ENCODE assay signal across 9 cellular contexts in the genomic region with DNA sequence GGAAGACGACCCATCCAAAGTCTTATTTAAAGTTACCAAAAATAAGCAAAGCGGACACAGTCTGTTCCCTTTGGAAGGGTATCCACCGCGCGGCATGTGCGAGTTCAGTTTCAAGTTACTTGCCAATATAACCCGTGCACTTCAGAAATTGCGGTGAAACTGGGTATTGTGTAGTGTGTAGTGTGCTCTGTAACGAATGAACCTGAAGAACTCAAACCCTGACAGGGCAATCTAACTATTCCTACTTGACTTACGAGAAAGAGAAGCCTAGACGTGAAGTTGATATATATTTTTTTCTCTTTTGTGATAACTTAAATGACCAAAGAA. TPM values are rescaled to one million over a fixed set of nuclear protein-coding genes. Genes with fewer than 3 reads are reported as not detected.
A peak's percentile ranks its signal among the peaks of the same experiment; 100 is the strongest.
DNase-seq lines count a peak whose midpoint lies in the region; ATAC-seq, FAIRE-seq and TF ChIP-seq lines count a peak whose summit lies in the region.
"Had no signal": no experiment of that assay in that cellular context is flagged by ENCODE, and none has a peak within 500 bp of the region (broad histone marks: within the 10 kb centered on the region; RNA-seq: fewer than 3 reads in every experiment).

No MANE protein-coding gene starts in this region.

- H3K27ac ChIP-seq in cardiac muscle cell (no peak overlapping the region), kidney (ENCODE audit: low read depth in 2 of 2, low read length in 2 of 2) (no peak overlapping the region), thoracic aorta (peak overlapping the region; percentile 97 to 98)

- intact Hi-C loops in Right ventricle myocardium superior (cut with DNase I) (no loop called here), kidney (cut with DNase I) (no loop called here)
- intact Hi-C loops in activated T-helper 2 cell treated with anti-CD3 and anti-CD28 coated beads, Interferon-gamma antibody, Interleukin-2, Interleukin-4, amounts not matched to agents 10 μg/mL and 5 μg/mL and 100 μg/mL, durations not matched to agents 14 hours and 24 hours and 36 hours (cut with micrococcal nuclease) = loop anchor here (1.0 to 5.0 kb wide), 6 partner anchors 172 to 1309 kb away; a partner anchor contains a TSS

- peak overlapping the region; percentile 86 for H3K4me3 Mint-ChIP-seq in activated T-helper 2 cell treated with anti-CD3 and anti-CD28 coated beads, Interferon-gamma antibody, Interleukin-2, Interleukin-4, amounts not matched to agents 10 μg/mL and 5 μg/mL and 100 μg/mL, durations not matched to agents 14 hours and 24 hours and 36 hours (ENCODE audit: low read depth)

- H3K27me3 ChIP-seq in cardiac muscle cell = no peaks in the 10 kb centered on the region
- H3K27me3 ChIP-seq in thoracic aorta (replicated peaks; ENCODE audit: insufficient read depth) = no peaks in the 10 kb centered on the region

- TF ChIP-seq CTCF in cardiac muscle cell (IDR thresholded peaks at IDR 0.05; ENCODE audit: low read depth, low read length) (no peak), kidney (IDR thresholded peaks at IDR 0.05; ENCODE audit: borderline replicate concordance, extremely low read depth, insufficient read depth) (no peak), thoracic aorta (IDR thresholded peaks at IDR 0.05) (no peak)

- H3K4me1 Mint-ChIP-seq in activated T-helper 2 cell treated with anti-CD3 and anti-CD28 coated beads, Interferon-gamma antibody, Interleukin-2, Interleukin-4, amounts not matched to agents 10 μg/mL and 5 μg/mL and 100 μg/mL, durations not matched to agents 14 hours and 24 hours and 36 hours (ENCODE audit: low read depth) = peaks cover 53% of the 10 kb centered on the region

- H3K36me3 Mint-ChIP-seq in activated T-helper 2 cell treated with anti-CD3 and anti-CD28 coated beads, Interferon-gamma antibody, Interleukin-2, Interleukin-4, amounts not matched to agents 10 μg/mL and 5 μg/mL and 100 μg/mL, durations not matched to agents 14 hours and 24 hours and 36 hours (ENCODE audit: low read depth) = peaks cover 10% of the 10 kb centered on the region

- H3K9me3 ChIP-seq in cardiac muscle cell (ENCODE audit: low read depth) (no peaks in the 10 kb centered on the region), kidney (ENCODE audit: control insufficient read depth in 1 of 2, low read length in 2 of 2) (peaks cover 0 to 3% of the 10 kb centered on the region in 2 donors), thoracic aorta (no peaks in the 10 kb centered on the region)

- DNase-seq in cardiac muscle cell (ENCODE audit: low read depth in 1 of 2, low spot score in 1 of 2) (no peak), Right ventricle myocardium superior (no peak), kidney (no peak), thoracic aorta (ENCODE audit: low spot score) (no peak), NCI-H1436 (lab: John Stamatoyannopoulos, UW) (no peak), DMS114 treated with DMSO at 0.1 percent for 48 hours (lab: John Stamatoyannopoulos, UW; ENCODE audit: unreplicated experiment) (no peak)
- DNase-seq in activated T-helper 2 cell treated with anti-CD3 and anti-CD28 coated beads, Interferon-gamma antibody, Interleukin-2, Interleukin-4, amounts not matched to agents 10 μg/mL and 5 μg/mL and 100 μg/mL, durations not matched to agents 14 hours and 24 hours and 36 hours (ENCODE audit: low spot score) = no peak

- H3K4me3 ChIP-seq in cardiac muscle cell (peak overlapping the region; percentile 89), kidney (ENCODE audit: low read length in 2 of 2) (peak overlapping the region; percentile 76 to 79), thoracic aorta (peak overlapping the region; percentile 96)

- no peaks in the 10 kb centered on the region for H3K36me3 ChIP-seq in cardiac muscle cell
- H3K36me3 ChIP-seq in kidney (ENCODE audit: control insufficient read depth in 1 of 2, insufficient read depth in 2 of 2, low read length in 2 of 2) = no peaks in the 10 kb centered on the region
- H3K36me3 ChIP-seq in thoracic aorta = no peaks in the 10 kb centered on the region

- peak overlapping the region; percentile 30 to 86 for H3K9ac ChIP-seq in kidney (ENCODE audit: low read length in 2 of 2)

- no peaks in the 10 kb centered on the region for H3K27me3 Mint-ChIP-seq in activated T-helper 2 cell treated with anti-CD3 and anti-CD28 coated beads, Interferon-gamma antibody, Interleukin-2, Interleukin-4, amounts not matched to agents 10 μg/mL and 5 μg/mL and 100 μg/mL, durations not matched to agents 14 hours and 24 hours and 36 hours (ENCODE audit: low read depth)

- peak overlapping the region; percentile 88 for H3K27ac Mint-ChIP-seq in activated T-helper 2 cell treated with anti-CD3 and anti-CD28 coated beads, Interferon-gamma antibody, Interleukin-2, Interleukin-4, amounts not matched to agents 10 μg/mL and 5 μg/mL and 100 μg/mL, durations not matched to agents 14 hours and 24 hours and 36 hours

- no peak for FAIRE-seq in kidney (lab: Jason Lieb, UNC)
- FAIRE-seq: colon had no signal

- H3K4me1 ChIP-seq in cardiac muscle cell (ENCODE audit: low read depth) (no peaks in the 10 kb centered on the region), kidney (ENCODE audit: control insufficient read depth in 1 of 2, insufficient read depth in 1 of 2, low read depth in 1 of 2, low read length in 2 of 2) (peaks cover 9 to 15% of the 10 kb centered on the region in 2 donors), thoracic aorta (ENCODE audit: control insufficient read depth in 1 of 2, low read depth in 2 of 2) (peaks cover 31 to 39% of the 10 kb centered on the region in 2 donors)

- no peak for ATAC-seq in Right ventricle myocardium superior (ENCODE audit: poor library complexity)
- ATAC-seq in thoracic aorta (ENCODE audit: insufficient number of reproducible peaks, low FRiP score, low read depth) = no peak
- ATAC-seq in HG02798 (IDR thresholded peaks at IDR 0.05; ENCODE audit: poor library complexity, unreplicated experiment) = no peak

- H3K9me3 Mint-ChIP-seq in activated T-helper 2 cell treated with anti-CD3 and anti-CD28 coated beads, Interferon-gamma antibody, Interleukin-2, Interleukin-4, amounts not matched to agents 10 μg/mL and 5 μg/mL and 100 μg/mL, durations not matched to agents 14 hours and 24 hours and 36 hours = peaks cover 14% of the 10 kb centered on the region

RNA-seq across cellular contexts. Expression of a gene that starts 1.5 kb away (rescaled TPM):
- total RNA-seq in cardiac muscle cell (6.3 and 8.6 TPM in 2 replicates), Right ventricle myocardium superior (7.7 TPM), kidney (69.9 TPM), thoracic aorta (10 to 100 TPM; 64.8 to 82.8 TPM)
- polyA plus RNA-seq in cardiac muscle cell (4.4 and 5.3 TPM in 2 replicates), kidney (ENCODE audit: insufficient read depth, low read depth, low replicate concordance) (12.7 TPM)
- 33.1 and 33.3 TPM in 2 replicates for total RNA-seq in activated T-helper 2 cell treated with anti-CD3 and anti-CD28 coated beads, Interferon-gamma antibody, Interleukin-2, Interleukin-4, amounts not matched to agents 10 μg/mL and 5 μg/mL and 100 μg/mL, durations not matched to agents 14 hours and 24 hours and 36 hours

Comparison
In these comparisons a context has a peak if more than half of its experiments do, and no peak if none do; other contexts are left out.
1. H3K27ac ChIP-seq: peak in thoracic aorta (2 of 2); none in cardiac muscle cell (single experiment) and kidney (0 of 2).
2. Peak in every context shown above with its lines, with median percentiles within 50 percentile points of each other: H3K4me3 ChIP-seq.